ENCODE assay signal across 19 cellular contexts in the genomic region with DNA sequence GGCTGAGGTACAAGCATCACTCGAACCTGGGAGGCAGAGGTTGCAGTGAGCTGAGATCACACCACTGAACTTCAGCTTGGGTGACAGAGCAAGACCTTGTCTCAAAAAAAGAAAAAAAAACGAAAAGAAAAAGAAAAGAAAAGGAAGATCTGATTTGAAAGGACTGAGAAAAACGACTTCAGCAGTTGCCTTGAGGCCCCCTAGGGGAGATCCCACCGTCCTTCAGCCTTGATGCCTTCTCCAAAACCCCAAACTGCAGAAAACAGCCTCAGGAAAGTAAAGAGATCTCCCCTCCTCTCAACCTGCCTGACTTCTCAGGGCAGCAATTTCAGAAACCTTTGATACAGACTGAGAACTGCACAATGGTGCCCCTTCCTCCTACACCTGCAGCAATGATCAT. TPM values are rescaled to one million over a fixed set of nuclear protein-coding genes. Genes with fewer than 3 reads are reported as not detected.
A peak's percentile ranks its signal among the peaks of the same experiment; 100 is the strongest.
DNase-seq lines count a peak whose midpoint lies in the region; ATAC-seq and TF ChIP-seq lines count a peak whose summit lies in the region.
"Had no signal": no experiment of that assay in that cellular context is flagged by ENCODE, and none has a peak within 500 bp of the region (broad histone marks: within the 10 kb centered on the region; RNA-seq: fewer than 3 reads in every experiment).

No MANE protein-coding gene starts in this region.

- no peaks in the 10 kb centered on the region for H4K20me1 ChIP-seq in SK-N-SH (ENCODE audit: insufficient read depth)

- no peak for TF ChIP-seq EP300 in SK-N-SH (IDR thresholded peaks at IDR 0.05; ENCODE audit: borderline replicate concordance in 1 of 2, low read depth in 1 of 2, low read length in 1 of 2)

- POLR2A ChIA-PET in A673 (lab: Charles Lee; ENCODE audit: low non-redundant PET) (no interaction called here), SK-N-SH (lab: Yijun Ruan, JAX) (no interaction called here)

- H3K9me3 ChIP-seq in A673 (ENCODE audit: low read depth, low read length, poor library complexity, severe bottlenecking) (no peaks in the 10 kb centered on the region), SK-N-SH (no peaks in the 10 kb centered on the region)
- H3K9me3 ChIP-seq: esophagus squamous epithelium, psoas muscle, uterus had no signal

- no peak for DNase-seq in A673 (ENCODE audit: low spot score)
- no peak for DNase-seq in SK-N-SH
- peak; percentile 31 for DNase-seq in germinal center (ENCODE audit: low spot score)
- DNase-seq in T-helper 2 cell treated with Interferon-gamma antibody and Interleukin-4, amounts not matched to agents 5 μg/mL and 100 μg/mL, for 36 hours (ENCODE audit: low spot score): no peak
- DNase-seq in SHP77 treated with DMSO at 0.1 percent for 48 hours (lab: John Stamatoyannopoulos, UW): no peak
- DNase-seq in nucleus accumbens (lab: John Stamatoyannopoulos, UW): no peak
- DNase-seq: ACHN; activated CD8-positive, alpha-beta memory T cell treated with anti-CD3 and anti-CD28 coated beads, Interleukin-2, amount 50 U/mL, for 4 hours; activated naive CD8-positive, alpha-beta T cell treated with anti-CD3 and anti-CD28 coated beads, Interleukin-2, amount 10 ng/mL, durations not matched to agents 7 days and 5 days; esophagus squamous epithelium; NCI-H187; NCI-H69; psoas muscle; stimulated activated CD4-positive, alpha-beta T cell treated with anti-CD3 and anti-CD28 coated beads, Interleukin-2, amount 100 ng/mL, for 24 hours; uterus had no signal

- no peak overlapping the region for H2AFZ ChIP-seq in SK-N-SH (ENCODE audit: low read depth)

- no peaks in the 10 kb centered on the region for H3K36me3 Mint-ChIP-seq in T-helper 2 cell treated with Interferon-gamma antibody and Interleukin-4, amounts not matched to agents 5 μg/mL and 100 μg/mL, for 36 hours (ENCODE audit: low read depth)
- H3K36me3 Mint-ChIP-seq: activated naive CD8-positive, alpha-beta T cell treated with anti-CD3 and anti-CD28 coated beads, Interleukin-2, amount 10 ng/mL, durations not matched to agents 7 days and 5 days had no signal

- TF ChIP-seq CTCF in A673 (conservative IDR thresholded peaks at IDR 0.05; ENCODE audit: low read depth, low read length) (peak; percentile 34; the same call in 1 of the 2 replicates), GM12872 (IDR thresholded peaks at IDR 0.05; ENCODE audit: insufficient read depth, low read depth, low read length) (peak; percentile 66; the same call in 2 of the 3 replicates), SK-N-SH (IDR thresholded peaks at IDR 0.05) (peak; percentile 40)

- BruUV-seq in A673 (replicated peaks; lab: Mats Ljungman, UMichigan): no TSS peak

- no peak overlapping the region for H3K4me3 Mint-ChIP-seq in T-helper 2 cell treated with Interferon-gamma antibody and Interleukin-4, amounts not matched to agents 5 μg/mL and 100 μg/mL, for 36 hours
- H3K4me3 Mint-ChIP-seq: activated naive CD8-positive, alpha-beta T cell treated with anti-CD3 and anti-CD28 coated beads, Interleukin-2, amount 10 ng/mL, durations not matched to agents 7 days and 5 days had no signal

- CTCF ChIA-PET in A673 (lab: Charles Lee) (no interaction called here), SK-N-SH (lab: Yijun Ruan, JAX) (interaction anchor here (0.6 to 1.4 kb wide), 2 partner anchors 15 to 28 kb away, joined by 3 read pairs; no protein-coding TSS in a partner anchor)

- intact Hi-C loops in A673 (cut with micrococcal nuclease; ENCODE audit: unreplicated experiment): no loop called here

- H3K4me1 Mint-ChIP-seq in T-helper 2 cell treated with Interferon-gamma antibody and Interleukin-4, amounts not matched to agents 5 μg/mL and 100 μg/mL, for 36 hours (ENCODE audit: low read depth): peaks cover 2% of the 10 kb centered on the region
- H3K4me1 Mint-ChIP-seq: activated naive CD8-positive, alpha-beta T cell treated with anti-CD3 and anti-CD28 coated beads, Interleukin-2, amount 10 ng/mL, durations not matched to agents 7 days and 5 days had no signal

- no peak overlapping the region for H3K9ac ChIP-seq in SK-N-SH

- no peak overlapping the region for H3K4me2 ChIP-seq in SK-N-SH

- H3K79me2 ChIP-seq in SK-N-SH (ENCODE audit: insufficient read depth): no peaks in the 10 kb centered on the region

- H3K36me3 ChIP-seq in A673 (ENCODE audit: insufficient read depth, low read length, poor library complexity, severe bottlenecking) (no peaks in the 10 kb centered on the region), SK-N-SH (replicated peaks in 1 of 2; ENCODE audit: control insufficient read depth in 1 of 2, insufficient read depth in 2 of 2, low read length in 1 of 2) (no peaks in the 10 kb centered on the region)
- H3K36me3 ChIP-seq: esophagus squamous epithelium, SJSA1, uterus had no signal

- H3K27me3 ChIP-seq in A673 (replicated peaks; ENCODE audit: insufficient read depth, low read depth, low read length, poor library complexity): no peaks in the 10 kb centered on the region
- no peaks in the 10 kb centered on the region for H3K27me3 ChIP-seq in SK-N-SH (ENCODE audit: insufficient read depth)
- H3K27me3 ChIP-seq: SJSA1, uterus had no signal

- TF ChIP-seq RAD21 in SK-N-SH (IDR thresholded peaks at IDR 0.05; ENCODE audit: low read length): no peak

- H3K4me3 ChIP-seq in A673 (ENCODE audit: low read depth, low read length, poor library complexity, severe bottlenecking) (no peak overlapping the region), SK-N-SH (ENCODE audit: low read depth in 2 of 2, low read length in 1 of 2) (no peak overlapping the region)
- H3K4me3 ChIP-seq: coronary artery, esophagus squamous epithelium, psoas muscle, SJSA1, uterus had no signal

- no peaks in the 10 kb centered on the region for H3K4me1 ChIP-seq in A673 (ENCODE audit: insufficient read depth, low read length, poor library complexity, severe bottlenecking)
- H3K4me1 ChIP-seq in SK-N-SH (ENCODE audit: control insufficient read depth in 1 of 2, insufficient read depth in 2 of 2, low read depth in 1 of 2, low read length in 1 of 2): peaks cover 2 to 12% of the 10 kb centered on the region in 2 experiments; a peak in 2 of 4 replicates
- H3K4me1 ChIP-seq: uterus had no signal

- H3K27ac ChIP-seq in A673 (ENCODE audit: low read depth, low read length, poor library complexity, severe bottlenecking): no peak overlapping the region
- H3K27ac ChIP-seq in SK-N-SH (ENCODE audit: low read depth in 2 of 2, low read length in 1 of 2): no peak overlapping the region
- H3K27ac ChIP-seq: coronary artery, esophagus squamous epithelium, psoas muscle, SJSA1, uterus had no signal

- H3K9me3 Mint-ChIP-seq in T-helper 2 cell treated with Interferon-gamma antibody and Interleukin-4, amounts not matched to agents 5 μg/mL and 100 μg/mL, for 36 hours: no peaks in the 10 kb centered on the region
- H3K9me3 Mint-ChIP-seq: activated naive CD8-positive, alpha-beta T cell treated with anti-CD3 and anti-CD28 coated beads, Interleukin-2, amount 10 ng/mL, durations not matched to agents 7 days and 5 days had no signal

- ATAC-seq in GM21825 (IDR thresholded peaks at IDR 0.05; ENCODE audit: unreplicated experiment): no peak
- ATAC-seq: psoas muscle had no signal

- 56% methylated on average over 4 of the region's 4 CpGs for WGBS in SK-N-SH (ENCODE audit: low lambda C conversion rate)

- H3K27me3 Mint-ChIP-seq in T-helper 2 cell treated with Interferon-gamma antibody and Interleukin-4, amounts not matched to agents 5 μg/mL and 100 μg/mL, for 36 hours (ENCODE audit: low read depth): peaks cover 2% of the 10 kb centered on the region

- H3K27ac Mint-ChIP-seq in T-helper 2 cell treated with Interferon-gamma antibody and Interleukin-4, amounts not matched to agents 5 μg/mL and 100 μg/mL, for 36 hours: no peak overlapping the region
- H3K27ac Mint-ChIP-seq: activated naive CD8-positive, alpha-beta T cell treated with anti-CD3 and anti-CD28 coated beads, Interleukin-2, amount 10 ng/mL, durations not matched to agents 7 days and 5 days had no signal

- H3F3A ChIP-seq in SK-N-SH (replicated peaks; ENCODE audit: insufficient read depth): peaks cover 23% of the 10 kb centered on the region

- H3K9me2 ChIP-seq in SK-N-SH: no peaks in the 10 kb centered on the region

TF ChIP-seq in SK-N-SH, 30 proteins besides CTCF, POLR2A, EP300 and RAD21 (continues in another document):
- TF ChIP-seq ELF1 (IDR thresholded peaks at IDR 0.05): no peak
- TF ChIP-seq TEAD4 (IDR thresholded peaks at IDR 0.05; ENCODE audit: borderline replicate concordance, insufficient read depth): no peak
- TF ChIP-seq YY1 (IDR thresholded peaks at IDR 0.05; ENCODE audit: low read depth): no peak
- no peak for TF ChIP-seq MEF2A (IDR thresholded peaks at IDR 0.05; ENCODE audit: borderline replicate concordance, low read depth)
- no peak for TF ChIP-seq GABPA (IDR thresholded peaks at IDR 0.05; ENCODE audit: low read depth)
- TF ChIP-seq, protein P1, sequence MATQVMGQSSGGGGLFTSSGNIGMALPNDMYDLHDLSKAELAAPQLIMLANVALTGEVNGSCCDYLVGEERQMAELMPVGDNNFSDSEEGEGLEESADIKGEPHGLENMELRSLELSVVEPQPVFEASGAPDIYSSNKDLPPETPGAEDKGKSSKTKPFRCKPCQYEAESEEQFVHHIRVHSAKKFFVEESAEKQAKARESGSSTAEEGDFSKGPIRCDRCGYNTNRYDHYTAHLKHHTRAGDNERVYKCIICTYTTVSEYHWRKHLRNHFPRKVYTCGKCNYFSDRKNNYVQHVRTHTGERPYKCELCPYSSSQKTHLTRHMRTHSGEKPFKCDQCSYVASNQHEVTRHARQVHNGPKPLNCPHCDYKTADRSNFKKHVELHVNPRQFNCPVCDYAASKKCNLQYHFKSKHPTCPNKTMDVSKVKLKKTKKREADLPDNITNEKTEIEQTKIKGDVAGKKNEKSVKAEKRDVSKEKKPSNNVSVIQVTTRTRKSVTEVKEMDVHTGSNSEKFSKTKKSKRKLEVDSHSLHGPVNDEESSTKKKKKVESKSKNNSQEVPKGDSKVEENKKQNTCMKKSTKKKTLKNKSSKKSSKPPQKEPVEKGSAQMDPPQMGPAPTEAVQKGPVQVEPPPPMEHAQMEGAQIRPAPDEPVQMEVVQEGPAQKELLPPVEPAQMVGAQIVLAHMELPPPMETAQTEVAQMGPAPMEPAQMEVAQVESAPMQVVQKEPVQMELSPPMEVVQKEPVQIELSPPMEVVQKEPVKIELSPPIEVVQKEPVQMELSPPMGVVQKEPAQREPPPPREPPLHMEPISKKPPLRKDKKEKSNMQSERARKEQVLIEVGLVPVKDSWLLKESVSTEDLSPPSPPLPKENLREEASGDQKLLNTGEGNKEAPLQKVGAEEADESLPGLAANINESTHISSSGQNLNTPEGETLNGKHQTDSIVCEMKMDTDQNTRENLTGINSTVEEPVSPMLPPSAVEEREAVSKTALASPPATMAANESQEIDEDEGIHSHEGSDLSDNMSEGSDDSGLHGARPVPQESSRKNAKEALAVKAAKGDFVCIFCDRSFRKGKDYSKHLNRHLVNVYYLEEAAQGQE (IDR thresholded peaks at IDR 0.05; ENCODE audit: low read depth, low read length): no peak

RNA-seq across cellular contexts. Expression of a gene that starts 50.9 kb away (rescaled TPM):
- 0.90 and 2.4 TPM in 2 replicates for total RNA-seq in A673 (2021)
- 49.2 and 58.4 TPM in 2 replicates for polyA plus RNA-seq in SK-N-SH (2012; rRNA removed)
- 40.2 and 48.4 TPM in 2 replicates for polyA plus RNA-seq in SK-N-SH (2012; cell fraction: cytosol; rRNA removed)
- 59.5 and 69.2 TPM in 2 replicates for polyA plus RNA-seq in SK-N-SH (2012; cell fraction: nucleus; rRNA removed)
